21 cellular contexts compared by ENCODE assay signal in genomic region chr3:28765194-28765593, GRCh38.
"Had no signal": no experiment of that assay in that cellular context is flagged by ENCODE, and none has a peak within 500 bp of the region (broad histone marks: within the 10 kb centered on the region; RNA-seq: fewer than 3 reads in every experiment).

No MANE protein-coding gene starts in this region.

- H3K4me1 Mint-ChIP-seq: naive thymus-derived CD4-positive, alpha-beta T cell had no signal

- DNase-seq: effector CD8-positive, alpha-beta T cell; effector memory CD8-positive, alpha-beta T cell; foreskin keratinocyte; heart left ventricle; hypothalamus; left cardiac atrium; left lung; left ventricle myocardium superior; lower lobe of right lung; mesenchymal stem cell; midbrain; naive thymus-derived CD4-positive, alpha-beta T cell had no signal

- H3K79me2 ChIP-seq: hepatocyte had no signal

- H3K36me3 Mint-ChIP-seq: naive thymus-derived CD4-positive, alpha-beta T cell had no signal

- H3K9me3 ChIP-seq: lower lobe of right lung had no signal

- H3K4me2 ChIP-seq: hepatocyte had no signal

- ATAC-seq: effector memory CD8-positive, alpha-beta T cell; foreskin keratinocyte; gastroesophageal sphincter; heart left ventricle; left cardiac atrium; left lung; lower lobe of right lung; naive thymus-derived CD4-positive, alpha-beta T cell had no signal

- H3K36me3 ChIP-seq: esophagus muscularis mucosa, gastroesophageal sphincter, heart left ventricle, left lung, lower lobe of right lung had no signal

- H3K4me3 ChIP-seq: coronary artery, esophagus muscularis mucosa, gastroesophageal sphincter, heart left ventricle, hepatocyte, left lung, lower lobe of right lung had no signal

- H3K4me3 Mint-ChIP-seq: effector memory CD8-positive, alpha-beta T cell; naive thymus-derived CD4-positive, alpha-beta T cell had no signal

- H3K27me3 ChIP-seq: esophagus muscularis mucosa, foreskin keratinocyte, gastroesophageal sphincter, heart left ventricle, hepatocyte, left lung had no signal

- FAIRE-seq: colon, endothelial cell of umbilical vein, frontal cortex, islet of Langerhans, keratinocyte had no signal

- H3K27ac ChIP-seq: coronary artery, esophagus muscularis mucosa, foreskin keratinocyte, gastroesophageal sphincter, heart left ventricle, hepatocyte, left lung, lower lobe of right lung had no signal

- H3K27me3 Mint-ChIP-seq: effector memory CD8-positive, alpha-beta T cell had no signal

- H2AFZ ChIP-seq: hepatocyte had no signal

- H3K4me1 ChIP-seq: esophagus muscularis mucosa, foreskin keratinocyte, gastroesophageal sphincter, heart left ventricle, left lung, lower lobe of right lung had no signal

- H3K27ac Mint-ChIP-seq: effector memory CD8-positive, alpha-beta T cell; naive thymus-derived CD4-positive, alpha-beta T cell had no signal
